ENCODE assay signal across 10 cellular contexts in the genomic region with DNA sequence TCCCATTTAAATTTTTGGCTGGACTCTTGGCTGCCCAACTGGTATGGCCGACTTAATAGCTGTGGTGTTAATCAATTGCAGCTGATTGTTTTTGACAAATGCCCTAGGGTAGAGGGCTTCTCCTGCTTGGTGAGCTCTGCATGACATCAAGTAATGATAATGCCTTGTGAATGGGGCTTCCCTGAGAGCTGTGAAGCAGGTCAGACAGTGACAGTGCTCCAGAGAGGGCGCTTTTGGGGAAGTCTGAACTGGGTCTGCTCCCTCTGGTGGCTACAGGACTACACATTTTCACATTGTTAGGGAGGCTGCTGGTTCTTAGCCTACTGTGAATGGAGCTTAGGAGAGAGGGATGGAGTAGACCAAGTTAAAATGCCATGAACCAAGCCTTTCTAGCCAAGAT.
DNase-seq lines count a peak whose midpoint lies in the region; ATAC-seq and TF ChIP-seq lines count a peak whose summit lies in the region.
"Had no signal": no experiment of that assay in that cellular context is flagged by ENCODE, and none has a peak within 500 bp of the region (broad histone marks: within the 10 kb centered on the region; RNA-seq: fewer than 3 reads in every experiment).

No MANE protein-coding gene starts in this region.

- H2AFZ ChIP-seq in GM23248, result no peak overlapping the region

- CTCF ChIA-PET in A673 (lab: Charles Lee), result no interaction called here
- CTCF ChIA-PET in CD8-positive, alpha-beta T cell (lab: Charles Lee), result no interaction called here

- in situ Hi-C loops in GM23248 (cut with MboI), result no loop called here

- no peak overlapping the region for H3K4me2 ChIP-seq in GM23248 (ENCODE audit: unreplicated experiment)

- BruUV-seq in A673 (replicated peaks; lab: Mats Ljungman, UMichigan), result no TSS peak

- no peaks in the 10 kb centered on the region for H3K79me2 ChIP-seq in GM23248 (ENCODE audit: insufficient read depth)

- H3K4me1 ChIP-seq in A673 (ENCODE audit: insufficient read depth, low read length, poor library complexity, severe bottlenecking), result peaks cover 3% of the 10 kb centered on the region
- no peaks in the 10 kb centered on the region for H3K4me1 ChIP-seq in GM23248 (ENCODE audit: insufficient read depth)
- H3K4me1 ChIP-seq in RWPE2 (ENCODE audit: insufficient read depth, poor library complexity, severe bottlenecking), result peaks cover 10% of the 10 kb centered on the region
- no peaks in the 10 kb centered on the region for H3K4me1 ChIP-seq in aorta (ENCODE audit: control insufficient read depth in 1 of 2, insufficient read depth in 2 of 2, low read length in 2 of 2)
- no peaks in the 10 kb centered on the region for H3K4me1 ChIP-seq in CD8-positive, alpha-beta T cell (ENCODE audit: insufficient read depth, low read length)

- no peak overlapping the region for H3K4me3 Mint-ChIP-seq in CD8-positive, alpha-beta T cell
- H3K4me3 Mint-ChIP-seq: T-cell had no signal

- H3K36me3 ChIP-seq in A673 (ENCODE audit: insufficient read depth, low read length, poor library complexity, severe bottlenecking) (no peaks in the 10 kb centered on the region), GM23248 (ENCODE audit: low read depth) (no peaks in the 10 kb centered on the region), RWPE2 (ENCODE audit: low read depth) (no peaks in the 10 kb centered on the region), aorta (ENCODE audit: control insufficient read depth in 1 of 2, insufficient read depth in 2 of 2, low read length in 1 of 2) (no peaks in the 10 kb centered on the region)
- H3K36me3 ChIP-seq in CD8-positive, alpha-beta T cell (ENCODE audit: insufficient read depth, low read length), result no peaks in the 10 kb centered on the region
- H3K36me3 ChIP-seq: neutrophil had no signal

- ATAC-seq in RWPE2 (ENCODE audit: low read depth) (peak; percentile 64), aorta (ENCODE audit: low FRiP score) (no peak), HG02588 (IDR thresholded peaks at IDR 0.05; ENCODE audit: unreplicated experiment) (no peak)
- ATAC-seq in CD8-positive, alpha-beta T cell, result no peak
- ATAC-seq: T-cell had no signal

- TF ChIP-seq CTCF in A673 (conservative IDR thresholded peaks at IDR 0.05; ENCODE audit: low read depth, low read length) (peak; percentile 56), RWPE2 (IDR thresholded peaks at IDR 0.05; ENCODE audit: poor library complexity, severe bottlenecking) (no peak)
- no peak for TF ChIP-seq CTCF in CD8-positive, alpha-beta T cell (IDR thresholded peaks at IDR 0.05)

- H3K4me3 ChIP-seq in A673 (ENCODE audit: low read depth, low read length, poor library complexity, severe bottlenecking) (no peak overlapping the region), GM23248 (no peak overlapping the region), RWPE2 (ENCODE audit: severe bottlenecking) (no peak overlapping the region), aorta (ENCODE audit: low read length in 2 of 2) (no peak overlapping the region)
- no peak overlapping the region for H3K4me3 ChIP-seq in CD8-positive, alpha-beta T cell (ENCODE audit: low read depth, low read length)

- H3K9me3 ChIP-seq in A673 (ENCODE audit: low read depth, low read length, poor library complexity, severe bottlenecking) (peaks cover 16% of the 10 kb centered on the region), GM23248 (ENCODE audit: low read depth) (no peaks in the 10 kb centered on the region), RWPE2 (ENCODE audit: severe bottlenecking) (no peaks in the 10 kb centered on the region), aorta (ENCODE audit: control insufficient read depth, low read length) (no peaks in the 10 kb centered on the region)
- peaks cover 12% of the 10 kb centered on the region for H3K9me3 ChIP-seq in CD8-positive, alpha-beta T cell (ENCODE audit: low read length)
- H3K9me3 ChIP-seq: neutrophil had no signal

- no peak overlapping the region for H3K9ac ChIP-seq in GM23248

- intact Hi-C loops in A673 (cut with micrococcal nuclease; ENCODE audit: unreplicated experiment), result no loop called here
- intact Hi-C loops in aorta (cut with DNase I), result no loop called here
- intact Hi-C loops in CD8-positive, alpha-beta T cell (cut with DNase I, micrococcal nuclease), result loop anchor here in 1 of 2 experiments (10.0 kb wide), 1 partner anchor 275 kb away; no protein-coding TSS in a partner anchor

- peaks cover 2% of the 10 kb centered on the region for H3K27me3 Mint-ChIP-seq in CD8-positive, alpha-beta T cell (ENCODE audit: low read depth)

- WGBS in GM23248 (ENCODE audit: low coverage in 1 of 2, low lambda C conversion rate in 2 of 2, missing lambda C conversion rate in 2 of 2), 2 experiments, result 21 to 34% methylated on average over 2 of the region's 2 CpGs
- WGBS in aorta, 2 donors, result 80 to 83% methylated on average over 2 of the region's 2 CpGs

- H3F3A ChIP-seq in GM23248 (ENCODE audit: insufficient read depth), result no peaks in the 10 kb centered on the region

- POLR2A ChIA-PET in A673 (lab: Charles Lee; ENCODE audit: low non-redundant PET), result no interaction called here
- POLR2A ChIA-PET in CD8-positive, alpha-beta T cell (lab: Charles Lee), result no interaction called here

- H3K36me3 Mint-ChIP-seq in CD8-positive, alpha-beta T cell, result no peaks in the 10 kb centered on the region
- H3K36me3 Mint-ChIP-seq: T-cell had no signal

- DNase-seq in A673 (ENCODE audit: low spot score) (peak; percentile 63), GM23248 (peak; percentile 3), RWPE2 (ENCODE audit: low spot score) (no peak), iPS DF 19.7 (ENCODE audit: low read depth, low spot score) (peak; percentile 89), NCI-H128 (lab: John Stamatoyannopoulos, UW; ENCODE audit: unreplicated experiment) (no peak), aorta (no peak)
- DNase-seq in CD8-positive, alpha-beta T cell, result no peak
- DNase-seq: T-cell had no signal

- no peak overlapping the region for H3K27ac Mint-ChIP-seq in CD8-positive, alpha-beta T cell
- H3K27ac Mint-ChIP-seq: T-cell had no signal

- H3K27me3 ChIP-seq in A673 (replicated peaks; ENCODE audit: insufficient read depth, low read depth, low read length, poor library complexity), result no peaks in the 10 kb centered on the region
- no peaks in the 10 kb centered on the region for H3K27me3 ChIP-seq in GM23248 (replicated peaks; ENCODE audit: insufficient read depth)
- no peaks in the 10 kb centered on the region for H3K27me3 ChIP-seq in RWPE2 (ENCODE audit: insufficient read depth, poor library complexity, severe bottlenecking)
- H3K27me3 ChIP-seq in aorta (ENCODE audit: control insufficient read depth in 1 of 2, insufficient read depth in 2 of 2, low read length in 1 of 2), result no peaks in the 10 kb centered on the region
- no peaks in the 10 kb centered on the region for H3K27me3 ChIP-seq in CD8-positive, alpha-beta T cell (ENCODE audit: insufficient read depth, low read length)
- H3K27me3 ChIP-seq: neutrophil had no signal

- peaks cover 15% of the 10 kb centered on the region for H3K9me3 Mint-ChIP-seq in CD8-positive, alpha-beta T cell

- H4K20me1 ChIP-seq in GM23248 (ENCODE audit: insufficient read depth), result no peaks in the 10 kb centered on the region

- H3K4me1 Mint-ChIP-seq in CD8-positive, alpha-beta T cell (ENCODE audit: low read depth), result no peaks in the 10 kb centered on the region
- H3K4me1 Mint-ChIP-seq: T-cell had no signal

- H3K9me2 ChIP-seq in GM23248 (ENCODE audit: insufficient read depth), result no peaks in the 10 kb centered on the region

- H3K27ac ChIP-seq in A673 (ENCODE audit: low read depth, low read length, poor library complexity, severe bottlenecking) (no peak overlapping the region), GM23248 (no peak overlapping the region), RWPE2 (ENCODE audit: poor library complexity, severe bottlenecking) (no peak overlapping the region), aorta (ENCODE audit: low read depth in 1 of 2, low read length in 2 of 2) (no peak overlapping the region)
- H3K27ac ChIP-seq in CD8-positive, alpha-beta T cell (ENCODE audit: low read depth, low read length), result no peak overlapping the region
- H3K27ac ChIP-seq: neutrophil had no signal

Comparison
In these comparisons a context has a peak if more than half of its experiments do, and no peak if none do; other contexts are left out.
1. DNase-seq: peak in A673 (single experiment), GM23248 (single experiment) and iPS DF 19.7 (single experiment); none in RWPE2 (single experiment), NCI-H128 (single experiment), aorta (0 of 2) and CD8-positive, alpha-beta T cell (0 of 7).